ENCODE assay signal across 10 cellular contexts in the genomic region with DNA sequence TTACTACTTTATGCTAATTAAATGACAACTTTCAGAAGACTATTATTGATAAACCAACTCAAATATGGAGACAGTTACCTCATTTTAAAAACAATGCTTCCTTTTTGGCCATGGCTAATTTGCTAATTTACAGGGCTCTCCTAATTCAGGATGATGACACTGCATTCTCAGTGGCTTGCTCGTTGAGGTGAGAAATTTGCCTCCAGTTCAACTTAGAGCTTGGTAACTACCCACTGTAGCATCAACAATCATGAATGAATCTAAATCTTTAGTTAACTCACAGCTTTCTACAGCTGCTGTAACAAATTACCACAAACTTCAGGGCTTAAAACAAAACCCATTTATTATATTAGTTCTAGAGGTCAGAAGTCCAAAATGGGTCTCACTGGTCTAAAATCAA. TPM values are rescaled to one million over a fixed set of nuclear protein-coding genes. Genes with fewer than 3 reads are reported as not detected.
DNase-seq lines count a peak whose midpoint lies in the region; ATAC-seq and TF ChIP-seq lines count a peak whose summit lies in the region.
"Had no signal": no experiment of that assay in that cellular context is flagged by ENCODE, and none has a peak within 500 bp of the region (broad histone marks: within the 10 kb centered on the region; RNA-seq: fewer than 3 reads in every experiment).

No MANE protein-coding gene starts in this region.

- no peaks in the 10 kb centered on the region for H3K27me3 Mint-ChIP-seq in activated naive CD4-positive, alpha-beta T cell treated with anti-CD3 and anti-CD28 coated beads, Interleukin-2, amount 50 U/mL, for 24 hours
- no peaks in the 10 kb centered on the region for H3K27me3 Mint-ChIP-seq in activated naive CD8-positive, alpha-beta T cell treated with anti-CD3 and anti-CD28 coated beads, Interleukin-2, amount 50 U/mL, for 24 hours

- peaks cover 22% of the 10 kb centered on the region for H3K4me1 Mint-ChIP-seq in activated naive CD4-positive, alpha-beta T cell treated with anti-CD3 and anti-CD28 coated beads, Interleukin-2, amount 50 U/mL, for 24 hours
- H3K4me1 Mint-ChIP-seq in activated naive CD8-positive, alpha-beta T cell treated with anti-CD3 and anti-CD28 coated beads, Interleukin-2, amount 50 U/mL, for 24 hours: peaks cover 31% of the 10 kb centered on the region

- no peak for ATAC-seq in activated naive CD8-positive, alpha-beta T cell treated with anti-CD3 and anti-CD28 coated beads, Interleukin-2, amount 50 U/mL, for 24 hours
- no peak for ATAC-seq in HG03342 (IDR thresholded peaks at IDR 0.05; ENCODE audit: unreplicated experiment)

- H3K27me3 ChIP-seq in tibial artery (no peaks in the 10 kb centered on the region), testis (no peaks in the 10 kb centered on the region)

- peaks cover 12 to 62% (median 21%) of the 10 kb centered on the region in 3 donors for H3K36me3 ChIP-seq in tibial artery
- H3K36me3 ChIP-seq in testis (ENCODE audit: low read depth, missing control alignments): no peaks in the 10 kb centered on the region

- peak overlapping the region; percentile 33 for H3K27ac Mint-ChIP-seq in activated naive CD4-positive, alpha-beta T cell treated with anti-CD3 and anti-CD28 coated beads, Interleukin-2, amount 50 U/mL, for 24 hours
- peak overlapping the region; percentile 94 for H3K27ac Mint-ChIP-seq in activated naive CD8-positive, alpha-beta T cell treated with anti-CD3 and anti-CD28 coated beads, Interleukin-2, amount 50 U/mL, for 24 hours

- TF ChIP-seq CTCF in tibial artery (IDR thresholded peaks at IDR 0.05) (no peak), testis (IDR thresholded peaks at IDR 0.05) (no peak)

- H3K27ac ChIP-seq in tibial artery (peak overlapping the region; percentile 27 to 50), testis (peak overlapping the region in 1 of 2 donors; percentile 38)

- peaks cover 8% of the 10 kb centered on the region for H3K36me3 Mint-ChIP-seq in activated naive CD4-positive, alpha-beta T cell treated with anti-CD3 and anti-CD28 coated beads, Interleukin-2, amount 50 U/mL, for 24 hours
- peaks cover 46% of the 10 kb centered on the region for H3K36me3 Mint-ChIP-seq in activated naive CD8-positive, alpha-beta T cell treated with anti-CD3 and anti-CD28 coated beads, Interleukin-2, amount 50 U/mL, for 24 hours (ENCODE audit: low read depth)

- intact Hi-C loops in tibial artery (cut with DNase I; ENCODE audit: low total_unique reads): no loop called here
- intact Hi-C loops in testis (cut with DNase I; ENCODE audit: low total_unique reads): no loop called here

- no peaks in the 10 kb centered on the region for H3K9me3 Mint-ChIP-seq in activated naive CD4-positive, alpha-beta T cell treated with anti-CD3 and anti-CD28 coated beads, Interleukin-2, amount 50 U/mL, for 24 hours
- H3K9me3 Mint-ChIP-seq in activated naive CD8-positive, alpha-beta T cell treated with anti-CD3 and anti-CD28 coated beads, Interleukin-2, amount 50 U/mL, for 24 hours: no peaks in the 10 kb centered on the region

- H3K4me3 Mint-ChIP-seq in activated naive CD4-positive, alpha-beta T cell treated with anti-CD3 and anti-CD28 coated beads, Interleukin-2, amount 50 U/mL, for 24 hours: no peak overlapping the region
- peak overlapping the region; percentile 40 for H3K4me3 Mint-ChIP-seq in activated naive CD8-positive, alpha-beta T cell treated with anti-CD3 and anti-CD28 coated beads, Interleukin-2, amount 50 U/mL, for 24 hours

- 72 to 79% methylated on average over 1 of the region's 1 CpG for WGBS in testis, 2 donors

- H3K4me1 ChIP-seq in tibial artery (peaks cover 0 to 21% (median 12%) of the 10 kb centered on the region in 4 donors), testis (peaks cover 15% of the 10 kb centered on the region)

- DNase-seq in activated naive CD4-positive, alpha-beta T cell (lab: John Stamatoyannopoulos, UW): no peak
- DNase-seq in activated naive CD8-positive, alpha-beta T cell treated with anti-CD3 and anti-CD28 coated beads, Interleukin-2, amount 50 U/mL, for 24 hours: no peak
- DNase-seq in kidney tubule cell (ENCODE audit: low spot score) (peak; percentile 64), tibial artery (no peak), testis (no peak)
- no peak for DNase-seq in stimulated activated CD4-positive, alpha-beta T cell treated with anti-CD3 and anti-CD28 coated beads, Interleukin-4, amount 100 ng/mL, for 1 hour
- DNase-seq: Kasumi-1, NCI-H510A treated with DMSO at 0.1 percent for 48 hours had no signal

- no peaks in the 10 kb centered on the region for H3K9me3 ChIP-seq in tibial artery
- H3K9me3 ChIP-seq in testis: no peaks in the 10 kb centered on the region

- TF ChIP-seq POLR2A in testis (IDR thresholded peaks at IDR 0.05): no peak

- H3K4me3 ChIP-seq in tibial artery (no peak overlapping the region), testis (no peak overlapping the region)

RNA-seq across cellular contexts. Expression of a gene that starts 14.0 kb away (rescaled TPM):
- total RNA-seq in testis: 100 to 1,000 TPM in 1 of 2 donors, 10 to 100 TPM in 1; 99.8 to 109 TPM
- polyA plus RNA-seq in testis (ENCODE audit: insufficient read depth, low read depth, low replicate concordance): 28.9 TPM

RNA-seq across cellular contexts. Expression of a gene that starts 14.2 kb away (rescaled TPM):
- total RNA-seq in testis: 10 to 100 TPM; 50.6 to 57.7 TPM
- polyA plus RNA-seq in testis (ENCODE audit: insufficient read depth, low read depth, low replicate concordance): 36.3 TPM

RNA-seq across cellular contexts. Expression of a gene that starts 33.9 kb away (rescaled TPM):
- 100 to 1,000 TPM; 107 to 117 TPM for total RNA-seq in testis
- 165 TPM for polyA plus RNA-seq in testis (ENCODE audit: insufficient read depth, low read depth, low replicate concordance)

RNA-seq across cellular contexts. Expression of a gene that starts 34.2 kb away (rescaled TPM):
- 100 to 1,000 TPM; 166 to 179 TPM for total RNA-seq in testis
- polyA plus RNA-seq in testis (ENCODE audit: insufficient read depth, low read depth, low replicate concordance): 340 TPM
